8 cellular contexts compared by ENCODE assay signal in genomic region chr6:98946266-98946817, GRCh38. TPM values are rescaled to one million over a fixed set of nuclear protein-coding genes. Genes with fewer than 3 reads are reported as not detected.
DNase-seq lines count a peak whose midpoint lies in the region; ATAC-seq and TF ChIP-seq lines count a peak whose summit lies in the region.

No MANE protein-coding gene starts in this region.

- H3K9ac ChIP-seq in adipocyte (ENCODE audit: low read length), result peak overlapping the region; percentile 94

- TF ChIP-seq POLR2A in prostate gland (IDR thresholded peaks at IDR 0.05), result no peak

- no peak overlapping the region for H3K27ac ChIP-seq in cardiac muscle cell
- peak overlapping the region; percentile 90 for H3K27ac ChIP-seq in upper lobe of right lung
- no peak overlapping the region for H3K27ac ChIP-seq in prostate gland

- no peaks in the 10 kb centered on the region for H3K36me3 ChIP-seq in cardiac muscle cell
- no peaks in the 10 kb centered on the region for H3K36me3 ChIP-seq in adipocyte (ENCODE audit: control insufficient read depth, insufficient read depth, low read length, severe bottlenecking)
- H3K36me3 ChIP-seq in upper lobe of right lung, result no peaks in the 10 kb centered on the region
- no peaks in the 10 kb centered on the region for H3K36me3 ChIP-seq in prostate gland

- H3K27me3 ChIP-seq in cardiac muscle cell, result no peaks in the 10 kb centered on the region
- no peaks in the 10 kb centered on the region for H3K27me3 ChIP-seq in adipocyte (replicated peaks; ENCODE audit: control insufficient read depth, insufficient read depth, low read length)
- H3K27me3 ChIP-seq in upper lobe of right lung, result no peaks in the 10 kb centered on the region
- no peaks in the 10 kb centered on the region for H3K27me3 ChIP-seq in prostate gland (replicated peaks; ENCODE audit: insufficient read depth)

- H3K4me3 ChIP-seq in cardiac muscle cell, result peak overlapping the region; percentile 96
- H3K4me3 ChIP-seq in adipocyte (ENCODE audit: low read length), result peak overlapping the region; percentile 95
- H3K4me3 ChIP-seq in upper lobe of right lung, result peak overlapping the region; percentile 82
- peak overlapping the region in 1 of 2 donors; percentile 83 for H3K4me3 ChIP-seq in prostate gland

- peaks cover 6% of the 10 kb centered on the region for H3K4me1 ChIP-seq in cardiac muscle cell (ENCODE audit: low read depth)
- peaks cover 29% of the 10 kb centered on the region for H3K4me1 ChIP-seq in adipocyte (ENCODE audit: control insufficient read depth, insufficient read depth, low read length)
- peaks cover 27% of the 10 kb centered on the region for H3K4me1 ChIP-seq in upper lobe of right lung
- H3K4me1 ChIP-seq in prostate gland (replicated peaks), result no peaks in the 10 kb centered on the region

- DNase-seq in cardiac muscle cell (ENCODE audit: low read depth in 1 of 2, low spot score in 1 of 2), result no peak
- no peak for DNase-seq in left cardiac atrium
- no peak for DNase-seq in adipocyte (ENCODE audit: low read depth)
- peak; percentile 30 for DNase-seq in medulla oblongata (ENCODE audit: extremely low spot score)
- no peak for DNase-seq in upper lobe of right lung
- no peak for DNase-seq in DMS79 treated with DMSO at 0.1 percent for 48 hours (lab: John Stamatoyannopoulos, UW)
- DNase-seq in prostate gland (ENCODE audit: low spot score), result no peak

- H3K9me3 ChIP-seq in cardiac muscle cell (ENCODE audit: low read depth) (no peaks in the 10 kb centered on the region), adipocyte (ENCODE audit: control insufficient read depth, low read length) (no peaks in the 10 kb centered on the region), upper lobe of right lung (no peaks in the 10 kb centered on the region), prostate gland (no peaks in the 10 kb centered on the region)

- TF ChIP-seq CTCF in cardiac muscle cell (IDR thresholded peaks at IDR 0.05; ENCODE audit: low read depth, low read length) (no peak), upper lobe of right lung (IDR thresholded peaks at IDR 0.05) (no peak), prostate gland (IDR thresholded peaks at IDR 0.05) (no peak)

- intact Hi-C loops in left cardiac atrium (cut with DNase I), result no loop called here
- intact Hi-C loops in upper lobe of right lung (cut with DNase I), result no loop called here
- intact Hi-C loops in prostate gland (cut with DNase I), result no loop called here

- ATAC-seq in left cardiac atrium, result no peak
- ATAC-seq in upper lobe of right lung, result no peak
- no peak for ATAC-seq in HG02588 (IDR thresholded peaks at IDR 0.05; ENCODE audit: unreplicated experiment)

- WGBS in prostate gland, result 89% methylated on average over 9 of the region's 9 CpGs

RNA-seq across cellular contexts. Expression of gene FBXL4, which starts 1.4 kb away (rescaled TPM):
- 9.2 and 12.7 TPM in 2 replicates for total RNA-seq in cardiac muscle cell
- polyA plus RNA-seq in cardiac muscle cell, result 7.2 and 11.4 TPM in 2 replicates
- total RNA-seq in left cardiac atrium, result 10 to 100 TPM; 13.6 to 18.7 TPM
- 18.5 TPM for total RNA-seq in upper lobe of right lung
- total RNA-seq in prostate gland, result 10 to 100 TPM; 21.6 to 27.1 TPM
